Comparison of ENCODE assay signal across 5 cellular contexts in genomic region chr20:37472435-37472834, GRCh38. TPM values are rescaled to one million over a fixed set of nuclear protein-coding genes. Genes with fewer than 3 reads are reported as not detected.
"Had no signal": no experiment of that assay in that cellular context is flagged by ENCODE, and none has a peak within 500 bp of the region (broad histone marks: within the 10 kb centered on the region; RNA-seq: fewer than 3 reads in every experiment).

No MANE protein-coding gene starts in this region.

RNA-seq across cellular contexts. Expression of gene NNAT, which starts 48.6 kb away (rescaled TPM):
- total RNA-seq: activated CD4-positive, alpha-beta memory T cell treated with anti-CD3 and anti-CD28 coated beads, Interleukin-2, amount 10 ng/mL, durations not matched to agents 7 days and 5 days; activated CD8-positive, alpha-beta memory T cell treated with anti-CD3 and anti-CD28 coated beads, Interleukin-2, amount 10 ng/mL, durations not matched to agents 7 days and 5 days; T-helper 1 cell treated with Interleukin-12 subunit alpha and Interleukin-12 subunit beta and Interleukin-4 antibody, amounts not matched to agents 30 ng/mL and 1 ng/mL, for 36 hours; T-helper 17 cell; T-helper 2 cell treated with Interferon-gamma antibody and Interleukin-4, amounts not matched to agents 100 ng/mL and 5 ng/mL, for 36 hours had no signal
